ENCODE assay signal across 20 cellular contexts in genomic region chr12:100720016-100720654, GRCh38.
DNase-seq lines count a peak whose midpoint lies in the region; ATAC-seq, FAIRE-seq and TF ChIP-seq lines count a peak whose summit lies in the region.
"Had no signal": no experiment of that assay in that cellular context is flagged by ENCODE, and none has a peak within 500 bp of the region (broad histone marks: within the 10 kb centered on the region; RNA-seq: fewer than 3 reads in every experiment).

No MANE protein-coding gene starts in this region.

- no peak overlapping the region for H3K4me3 Mint-ChIP-seq in WTC11
- H3K4me3 Mint-ChIP-seq: B cell; CD4-positive, alpha-beta memory T cell had no signal

- no peak overlapping the region for H3K9ac ChIP-seq in keratinocyte (ENCODE audit: control insufficient read depth, extremely low read depth, insufficient read depth, low read length)
- H3K9ac ChIP-seq: SK-N-SH had no signal

- TF ChIP-seq CTCF in bronchial epithelial cell (IDR thresholded peaks at IDR 0.05; ENCODE audit: insufficient read depth, low read length, severe bottlenecking) = no peak
- no peak for TF ChIP-seq CTCF in keratinocyte (optimal IDR thresholded peaks at IDR 0.05 in 1 of 3, IDR thresholded peaks at IDR 0.05 in 1 of 3, conservative IDR thresholded peaks at IDR 0.05 in 1 of 3; ENCODE audit: extremely low read depth in 1 of 3, insufficient read depth in 2 of 3, low read length in 3 of 3)
- TF ChIP-seq CTCF in WTC11 (IDR thresholded peaks at IDR 0.05) = no peak

- no peak overlapping the region for H2AFZ ChIP-seq in keratinocyte (ENCODE audit: control insufficient read depth, low read length)
- H2AFZ ChIP-seq: PC-9 had no signal

- peaks cover 50% of the 10 kb centered on the region for H3K27me3 Mint-ChIP-seq in WTC11 (ENCODE audit: low read depth)

- H4K20me1 ChIP-seq in keratinocyte (ENCODE audit: control insufficient read depth, extremely low read depth, insufficient read depth, low read length) = no peaks in the 10 kb centered on the region

- POLR2A ChIA-PET in WTC11 (lab: Charles Lee) = no interaction called here

- dilution Hi-C loops in keratinocyte (cut with MboI; ENCODE audit: extremely low pct_ligation_motif_present, low sequenced_read_pairs) = no loop called here

- H3K9me1 ChIP-seq in keratinocyte (ENCODE audit: control insufficient read depth, extremely low read depth, insufficient read depth, low read length) = no peaks in the 10 kb centered on the region

- H3K36me3 ChIP-seq in bronchial epithelial cell (ENCODE audit: control insufficient read depth, insufficient read depth, low read length) (no peaks in the 10 kb centered on the region), keratinocyte (ENCODE audit: control insufficient read depth in 2 of 2, extremely low read depth in 1 of 2, insufficient read depth in 2 of 2, low read length in 2 of 2) (no peaks in the 10 kb centered on the region)

- peak overlapping the region; percentile 38 for H3K4me2 ChIP-seq in keratinocyte (ENCODE audit: control insufficient read depth, extremely low read depth, insufficient read depth, low read depth, low read length)
- H3K4me2 ChIP-seq: PC-9, SK-N-SH had no signal

- H3K9me3 ChIP-seq in keratinocyte (ENCODE audit: control insufficient read depth, low read depth, low read length) = no peaks in the 10 kb centered on the region
- H3K9me3 ChIP-seq: SK-N-SH had no signal

- no peak overlapping the region for H3K4me3 ChIP-seq in bronchial epithelial cell (ENCODE audit: low read depth, low read length)
- no peak overlapping the region for H3K4me3 ChIP-seq in keratinocyte (ENCODE audit: control insufficient read depth in 2 of 3, extremely low read depth in 1 of 3, insufficient read depth in 2 of 3, low read depth in 1 of 3, low read length in 3 of 3)
- H3K4me3 ChIP-seq: K562, PC-9 had no signal

- ATAC-seq in GM18511 (IDR thresholded peaks at IDR 0.05; ENCODE audit: unreplicated experiment) (peak; percentile 55), HG03432 (IDR thresholded peaks at IDR 0.05; ENCODE audit: unreplicated experiment) (peak; percentile 67), WTC11 (no peak)
- ATAC-seq: K562 had no signal

- H3K27ac ChIP-seq in keratinocyte (ENCODE audit: control insufficient read depth, insufficient read depth, low read length) = no peak overlapping the region
- H3K27ac ChIP-seq: PC-9 had no signal

- H3K79me2 ChIP-seq in keratinocyte (ENCODE audit: control insufficient read depth, insufficient read depth, low read length) = peaks cover 18% of the 10 kb centered on the region

- H3K27ac Mint-ChIP-seq in WTC11 = no peak overlapping the region
- H3K27ac Mint-ChIP-seq: B cell; CD4-positive, alpha-beta memory T cell had no signal

- DNase-seq in bronchial epithelial cell (ENCODE audit: low read depth) (peak; percentile 38), keratinocyte (ENCODE audit: low read depth, low spot score) (no peak), 8988T (no peak), DMS79 treated with DMSO at 0.1 percent for 48 hours (lab: John Stamatoyannopoulos, UW) (no peak), WTC11 (ENCODE audit: low spot score) (no peak)
- no peak for DNase-seq in activated effector memory CD4-positive, alpha-beta T cell treated with anti-CD3 and anti-CD28 coated beads, Interleukin-2, amount 50 U/mL, for 16 hours
- DNase-seq: CD4-positive, alpha-beta memory T cell; H7; NCI-H1048; NCI-H146; NCI-H2227 treated with DMSO at 0.1 percent for 48 hours; NCI-H526; PC-9; Right ventricle myocardium superior; SK-N-SH had no signal

- CTCF ChIA-PET in WTC11 (lab: Charles Lee) = interaction anchor here (1.0 to 1.7 kb wide), 2 partner anchors 17 to 48 kb away, joined by 3 to 7 read pairs; no protein-coding TSS in a partner anchor

- no peaks in the 10 kb centered on the region for H3K36me3 Mint-ChIP-seq in WTC11
- H3K36me3 Mint-ChIP-seq: CD4-positive, alpha-beta memory T cell had no signal

- FAIRE-seq in bronchial epithelial cell (lab: Jason Lieb, UNC) = no peak
- FAIRE-seq in keratinocyte (lab: Jason Lieb, UNC) = peak; percentile 58
- FAIRE-seq: GM12891, K562 had no signal

- peaks cover 20% of the 10 kb centered on the region for H3K4me1 ChIP-seq in keratinocyte (ENCODE audit: control insufficient read depth, extremely low read depth, insufficient read depth, low read length)

- H3K27me3 ChIP-seq in bronchial epithelial cell (ENCODE audit: control insufficient read depth, insufficient read depth, low read length) (peaks cover 3% of the 10 kb centered on the region), keratinocyte (ENCODE audit: control insufficient read depth, extremely low read depth, insufficient read depth, low read length) (peaks cover 6% of the 10 kb centered on the region)

- no peaks in the 10 kb centered on the region for H3K9me3 Mint-ChIP-seq in WTC11
- H3K9me3 Mint-ChIP-seq: CD4-positive, alpha-beta memory T cell had no signal

- H3K4me1 Mint-ChIP-seq in WTC11 = peaks cover 46% of the 10 kb centered on the region
- H3K4me1 Mint-ChIP-seq: B cell had no signal

TF ChIP-seq in WTC11, 78 proteins besides CTCF, POLR2A, EP300 and RAD21 (continues in another document):
- TF ChIP-seq KAT7 (CRISPR knock-in tag; IDR thresholded peaks at IDR 0.05; ENCODE audit: borderline replicate concordance) = no peak
- no peak for TF ChIP-seq FOXP1 (CRISPR knock-in tag; IDR thresholded peaks at IDR 0.05; ENCODE audit: borderline replicate concordance)
- TF ChIP-seq, protein P1, sequence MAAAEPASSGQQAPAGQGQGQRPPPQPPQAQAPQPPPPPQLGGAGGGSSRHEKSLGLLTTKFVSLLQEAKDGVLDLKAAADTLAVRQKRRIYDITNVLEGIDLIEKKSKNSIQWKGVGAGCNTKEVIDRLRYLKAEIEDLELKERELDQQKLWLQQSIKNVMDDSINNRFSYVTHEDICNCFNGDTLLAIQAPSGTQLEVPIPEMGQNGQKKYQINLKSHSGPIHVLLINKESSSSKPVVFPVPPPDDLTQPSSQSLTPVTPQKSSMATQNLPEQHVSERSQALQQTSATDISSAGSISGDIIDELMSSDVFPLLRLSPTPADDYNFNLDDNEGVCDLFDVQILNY (CRISPR knock-in tag; IDR thresholded peaks at IDR 0.05) = no peak
- no peak for TF ChIP-seq SP1 (CRISPR knock-in tag; conservative IDR thresholded peaks at IDR 0.05)
- no peak for TF ChIP-seq MLX (CRISPR knock-in tag; IDR thresholded peaks at IDR 0.05)
- TF ChIP-seq, protein P2, sequence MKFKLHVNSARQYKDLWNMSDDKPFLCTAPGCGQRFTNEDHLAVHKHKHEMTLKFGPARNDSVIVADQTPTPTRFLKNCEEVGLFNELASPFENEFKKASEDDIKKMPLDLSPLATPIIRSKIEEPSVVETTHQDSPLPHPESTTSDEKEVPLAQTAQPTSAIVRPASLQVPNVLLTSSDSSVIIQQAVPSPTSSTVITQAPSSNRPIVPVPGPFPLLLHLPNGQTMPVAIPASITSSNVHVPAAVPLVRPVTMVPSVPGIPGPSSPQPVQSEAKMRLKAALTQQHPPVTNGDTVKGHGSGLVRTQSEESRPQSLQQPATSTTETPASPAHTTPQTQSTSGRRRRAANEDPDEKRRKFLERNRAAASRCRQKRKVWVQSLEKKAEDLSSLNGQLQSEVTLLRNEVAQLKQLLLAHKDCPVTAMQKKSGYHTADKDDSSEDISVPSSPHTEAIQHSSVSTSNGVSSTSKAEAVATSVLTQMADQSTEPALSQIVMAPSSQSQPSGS (CRISPR knock-in tag; IDR thresholded peaks at IDR 0.05; ENCODE audit: borderline replicate concordance, low read depth) = no peak
- no peak for TF ChIP-seq E2F4 (CRISPR knock-in tag; IDR thresholded peaks at IDR 0.05; ENCODE audit: borderline replicate concordance, low read depth)
- no peak for TF ChIP-seq NFYB (CRISPR knock-in tag; conservative IDR thresholded peaks at IDR 0.05; ENCODE audit: low read depth)
- TF ChIP-seq NFE2L1 (CRISPR knock-in tag; IDR thresholded peaks at IDR 0.05) = no peak
- TF ChIP-seq CBFB (CRISPR knock-in tag; IDR thresholded peaks at IDR 0.05; ENCODE audit: low read depth) = no peak
- TF ChIP-seq NR2C2 (CRISPR knock-in tag; IDR thresholded peaks at IDR 0.05) = no peak
- TF ChIP-seq ZNF317 (CRISPR knock-in tag; IDR thresholded peaks at IDR 0.05; ENCODE audit: borderline replicate concordance, low read depth) = no peak
- TF ChIP-seq, protein P3, sequence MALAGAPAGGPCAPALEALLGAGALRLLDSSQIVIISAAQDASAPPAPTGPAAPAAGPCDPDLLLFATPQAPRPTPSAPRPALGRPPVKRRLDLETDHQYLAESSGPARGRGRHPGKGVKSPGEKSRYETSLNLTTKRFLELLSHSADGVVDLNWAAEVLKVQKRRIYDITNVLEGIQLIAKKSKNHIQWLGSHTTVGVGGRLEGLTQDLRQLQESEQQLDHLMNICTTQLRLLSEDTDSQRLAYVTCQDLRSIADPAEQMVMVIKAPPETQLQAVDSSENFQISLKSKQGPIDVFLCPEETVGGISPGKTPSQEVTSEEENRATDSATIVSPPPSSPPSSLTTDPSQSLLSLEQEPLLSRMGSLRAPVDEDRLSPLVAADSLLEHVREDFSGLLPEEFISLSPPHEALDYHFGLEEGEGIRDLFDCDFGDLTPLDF (CRISPR knock-in tag; IDR thresholded peaks at IDR 0.05) = no peak
- no peak for TF ChIP-seq ZNF396 (CRISPR knock-in tag; IDR thresholded peaks at IDR 0.05; ENCODE audit: borderline replicate concordance)
